Comparison of ENCODE assay signal across 8 cellular contexts in the genomic region with DNA sequence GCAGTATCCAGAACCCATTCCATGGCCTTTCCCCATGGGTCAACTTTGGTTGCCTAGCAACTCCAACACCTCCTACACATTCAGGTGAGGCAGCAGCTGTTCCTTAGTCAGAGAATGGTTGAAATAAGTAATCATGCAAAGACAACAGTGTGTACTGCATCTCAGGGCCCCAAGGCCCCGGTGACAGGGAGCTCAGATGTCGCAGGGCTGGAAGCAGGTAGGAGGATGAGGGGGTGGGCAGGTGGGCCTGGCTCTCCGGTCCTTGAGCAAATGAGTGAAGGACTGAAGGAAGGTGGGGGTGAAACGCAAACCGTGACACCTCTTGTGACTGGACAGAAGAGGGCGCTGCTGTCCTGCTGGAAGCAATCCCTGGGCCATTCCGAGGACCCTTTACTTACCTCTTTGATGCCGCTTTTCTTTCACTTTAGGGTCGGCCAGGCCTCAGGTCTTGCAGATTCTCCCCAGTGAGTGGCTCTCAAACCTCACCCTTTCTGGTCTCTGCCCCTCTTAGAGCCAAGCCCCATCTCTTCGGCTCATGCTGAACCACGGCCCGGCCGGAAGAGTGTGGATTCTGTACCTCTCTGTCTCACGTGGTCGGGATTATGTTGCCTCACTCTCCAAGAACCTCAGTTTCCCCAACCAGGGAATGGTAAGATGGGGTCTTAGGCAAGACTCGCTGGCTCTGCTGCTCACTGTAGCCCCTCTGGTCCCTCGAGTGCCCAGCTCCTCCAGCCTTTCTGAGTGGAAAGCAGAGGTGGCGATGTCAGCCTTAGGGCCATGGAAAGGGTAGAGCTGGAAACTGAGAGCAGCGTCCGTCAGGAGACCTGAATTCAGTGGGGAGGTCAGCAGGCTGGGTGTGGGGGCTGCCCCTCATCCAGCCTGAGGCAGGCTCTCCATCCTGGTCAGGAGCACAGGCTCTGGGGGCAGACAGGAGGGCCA. TPM values are rescaled to one million over a fixed set of nuclear protein-coding genes. Genes with fewer than 3 reads are reported as not detected.
DNase-seq lines count a peak whose midpoint lies in the region; ATAC-seq, FAIRE-seq and TF ChIP-seq lines count a peak whose summit lies in the region.

No MANE protein-coding gene starts in this region.

- FAIRE-seq in H54 (lab: Jason Lieb, UNC), result no peak

- peaks cover 52% of the 10 kb centered on the region for H3K27me3 Mint-ChIP-seq in activated CD8-positive, alpha-beta memory T cell treated with anti-CD3 and anti-CD28 coated beads, Interleukin-2, amount 10 ng/mL, durations not matched to agents 7 days and 5 days
- peaks cover 61% of the 10 kb centered on the region for H3K27me3 Mint-ChIP-seq in nephron progenitor cell (ENCODE audit: low read depth, poor library complexity)

- no peaks in the 10 kb centered on the region for H3K27me3 ChIP-seq in thoracic aorta (replicated peaks; ENCODE audit: insufficient read depth)

- no peaks in the 10 kb centered on the region for H3K36me3 Mint-ChIP-seq in activated CD8-positive, alpha-beta memory T cell treated with anti-CD3 and anti-CD28 coated beads, Interleukin-2, amount 10 ng/mL, durations not matched to agents 7 days and 5 days
- no peaks in the 10 kb centered on the region for H3K36me3 Mint-ChIP-seq in nephron progenitor cell (ENCODE audit: low read depth)

- H3K36me3 ChIP-seq in thoracic aorta, result no peaks in the 10 kb centered on the region

- peak; percentile 80 for ATAC-seq in activated CD8-positive, alpha-beta memory T cell treated with anti-CD3 and anti-CD28 coated beads, Interleukin-2, amount 10 ng/mL, durations not matched to agents 7 days and 5 days
- no peak for ATAC-seq in thoracic aorta (ENCODE audit: insufficient number of reproducible peaks, low FRiP score, low read depth)

- peak; percentile 82 for TF ChIP-seq CTCF in nephron progenitor cell (IDR thresholded peaks at IDR 0.05)
- TF ChIP-seq CTCF in thoracic aorta (IDR thresholded peaks at IDR 0.05), result peak; percentile 46

- H3K27ac Mint-ChIP-seq in activated CD8-positive, alpha-beta memory T cell treated with anti-CD3 and anti-CD28 coated beads, Interleukin-2, amount 10 ng/mL, durations not matched to agents 7 days and 5 days, result no peak overlapping the region
- no peak overlapping the region for H3K27ac Mint-ChIP-seq in nephron progenitor cell

- TF ChIP-seq POLR2A in H54 (IDR thresholded peaks at IDR 0.05; ENCODE audit: low read depth, low read length), result no peak
- TF ChIP-seq POLR2A in erythroblast (IDR thresholded peaks at IDR 0.05; ENCODE audit: low read length), result no peak

- CTCF ChIA-PET in activated CD8-positive, alpha-beta memory T cell treated with anti-CD3 and anti-CD28 coated beads, Interleukin-2, amount 10 ng/mL, durations not matched to agents 7 days and 5 days (lab: Charles Lee), result interaction anchor here (0.7 to 4.6 kb wide), 21 partner anchors 8 to 305 kb away, joined by 3 to 51 read pairs (median 5); a partner anchor contains a TSS

- H3K9me3 ChIP-seq in thoracic aorta, result no peaks in the 10 kb centered on the region

- peak; percentile 11 to 36 for DNase-seq in AML-193 (lab: John Stamatoyannopoulos, UW)
- DNase-seq in H54 (ENCODE audit: insufficient read length, low spot score), result peak; percentile 48
- DNase-seq in NCI-H748 treated with DMSO at 0.1 percent for 48 hours (lab: John Stamatoyannopoulos, UW), result peak; percentile 68
- DNase-seq in activated CD8-positive, alpha-beta memory T cell treated with anti-CD3 and anti-CD28 coated beads, Interleukin-2, amount 10 ng/mL, durations not matched to agents 7 days and 5 days, result peak; percentile 69
- DNase-seq in erythroblast (lab: John Stamatoyannopoulos, UW), result peak; percentile 43 to 65
- peak; percentile 74 for DNase-seq in nephron progenitor cell
- no peak for DNase-seq in thoracic aorta (ENCODE audit: low spot score)
- DNase-seq in UCSD-AML1 (lab: John Stamatoyannopoulos, UW; ENCODE audit: unreplicated experiment), result no peak

- no peaks in the 10 kb centered on the region for H3K9me3 Mint-ChIP-seq in activated CD8-positive, alpha-beta memory T cell treated with anti-CD3 and anti-CD28 coated beads, Interleukin-2, amount 10 ng/mL, durations not matched to agents 7 days and 5 days (ENCODE audit: low read depth)
- H3K9me3 Mint-ChIP-seq in nephron progenitor cell, result no peaks in the 10 kb centered on the region

- H3K4me3 Mint-ChIP-seq in activated CD8-positive, alpha-beta memory T cell treated with anti-CD3 and anti-CD28 coated beads, Interleukin-2, amount 10 ng/mL, durations not matched to agents 7 days and 5 days, result peak overlapping the region; percentile 30
- no peak overlapping the region for H3K4me3 Mint-ChIP-seq in nephron progenitor cell

- H3K4me3 ChIP-seq in thoracic aorta, result no peak overlapping the region

- H3K4me1 Mint-ChIP-seq in activated CD8-positive, alpha-beta memory T cell treated with anti-CD3 and anti-CD28 coated beads, Interleukin-2, amount 10 ng/mL, durations not matched to agents 7 days and 5 days, result no peaks in the 10 kb centered on the region
- peaks cover 3% of the 10 kb centered on the region for H3K4me1 Mint-ChIP-seq in nephron progenitor cell

- peaks cover 0 to 6% of the 10 kb centered on the region in 2 donors for H3K4me1 ChIP-seq in thoracic aorta (ENCODE audit: control insufficient read depth in 1 of 2, low read depth in 2 of 2)

- H3K27ac ChIP-seq in thoracic aorta, result no peak overlapping the region

RNA-seq across cellular contexts. Expression of a gene that starts 5.6 kb away (rescaled TPM):
- total RNA-seq in activated CD8-positive, alpha-beta memory T cell treated with anti-CD3 and anti-CD28 coated beads, Interleukin-2, amount 10 ng/mL, durations not matched to agents 7 days and 5 days, result not detected
- not detected for total RNA-seq in thoracic aorta

Comparison
In these comparisons a context has a peak if more than half of its experiments do, and no peak if none do; other contexts are left out.
1. DNase-seq: peak in AML-193 (2 of 2), H54 (single experiment), NCI-H748 treated with DMSO at 0.1 percent for 48 hours (single experiment), activated CD8-positive, alpha-beta memory T cell treated with anti-CD3 and anti-CD28 coated beads, Interleukin-2, amount 10 ng/mL, durations not matched to agents 7 days and 5 days (single experiment), erythroblast (2 of 2) and nephron progenitor cell (single experiment); none in thoracic aorta (single experiment) and UCSD-AML1 (single experiment).